Comparison of ENCODE assay signal across 17 cellular contexts in genomic region chr1:58422436-58422835, GRCh38.
DNase-seq lines count a peak whose midpoint lies in the region; ATAC-seq lines count a peak whose summit lies in the region.
"Had no signal": no experiment of that assay in that cellular context is flagged by ENCODE, and none has a peak within 500 bp of the region (broad histone marks: within the 10 kb centered on the region; RNA-seq: fewer than 3 reads in every experiment).

No MANE protein-coding gene starts in this region.

- H2AFZ ChIP-seq in Karpas-422 (ENCODE audit: low read length): no peak overlapping the region

- H4K20me1 ChIP-seq in BLaER1 (no peaks in the 10 kb centered on the region), Karpas-422 (ENCODE audit: insufficient read depth, low read depth, low read length) (no peaks in the 10 kb centered on the region)

- H3K4me3 ChIP-seq in BLaER1: no peak overlapping the region
- no peak overlapping the region for H3K4me3 ChIP-seq in Karpas-422 (ENCODE audit: low read length)

- H3K36me3 Mint-ChIP-seq in activated T-cell treated with anti-CD3 and anti-CD28 coated beads, Interleukin-2, amount 50 U/mL, for 72 hours (ENCODE audit: insufficient read depth in 2 of 2): peaks cover 0 to 1% of the 10 kb centered on the region in 2 donors

- no peaks in the 10 kb centered on the region for H3K9me3 Mint-ChIP-seq in activated T-cell treated with anti-CD3 and anti-CD28 coated beads, Interleukin-2, amount 50 U/mL, for 72 hours
- H3K9me3 Mint-ChIP-seq: CD8-positive, alpha-beta T cell; HFFc6 had no signal

- no peaks in the 10 kb centered on the region for H3K9me2 ChIP-seq in Karpas-422 (replicated peaks; ENCODE audit: insufficient read depth, low read length)

- no peak overlapping the region for H3K27ac ChIP-seq in BLaER1
- no peak overlapping the region for H3K27ac ChIP-seq in Karpas-422 (ENCODE audit: low read length)
- H3K27ac ChIP-seq: HL-60 had no signal

- no peaks in the 10 kb centered on the region for H3K4me1 Mint-ChIP-seq in activated T-cell treated with anti-CD3 and anti-CD28 coated beads, Interleukin-2, amount 50 U/mL, for 72 hours (ENCODE audit: low read depth)

- H3K27ac Mint-ChIP-seq in activated T-cell treated with anti-CD3 and anti-CD28 coated beads, Interleukin-2, amount 50 U/mL, for 72 hours: no peak overlapping the region
- H3K27ac Mint-ChIP-seq: CD8-positive, alpha-beta T cell; HFFc6 had no signal

- H3K4me2 ChIP-seq in BLaER1: peak overlapping the region; percentile 58
- H3K4me2 ChIP-seq in Karpas-422 (ENCODE audit: low read depth, low read length, poor library complexity, severe bottlenecking): no peak overlapping the region

- H3K9me3 ChIP-seq in BLaER1: no peaks in the 10 kb centered on the region
- H3K9me3 ChIP-seq in Karpas-422 (ENCODE audit: low read length): no peaks in the 10 kb centered on the region

- H3K27me3 ChIP-seq in BLaER1 (no peaks in the 10 kb centered on the region), Karpas-422 (ENCODE audit: low read length) (no peaks in the 10 kb centered on the region)

- H3K4me1 ChIP-seq in BLaER1: peaks cover 22% of the 10 kb centered on the region
- peaks cover 6% of the 10 kb centered on the region for H3K4me1 ChIP-seq in Karpas-422 (ENCODE audit: low read length)

- H3K9ac ChIP-seq in BLaER1 (no peak overlapping the region), Karpas-422 (ENCODE audit: low read length) (no peak overlapping the region)

- H3K79me2 ChIP-seq in Karpas-422 (ENCODE audit: low read length): no peaks in the 10 kb centered on the region

- ATAC-seq in activated T-cell treated with anti-CD3 and anti-CD28 coated beads, Interleukin-2, amount 50 U/mL, for 72 hours (replicated peaks in 1 of 2): no peak
- ATAC-seq: CD8-positive, alpha-beta T cell; HCT116 had no signal

- no peak overlapping the region for H3K4me3 Mint-ChIP-seq in activated T-cell treated with anti-CD3 and anti-CD28 coated beads, Interleukin-2, amount 50 U/mL, for 72 hours
- H3K4me3 Mint-ChIP-seq: CD8-positive, alpha-beta T cell; HFFc6 had no signal

- DNase-seq in Karpas-422 (peak; percentile 68), SW480 (ENCODE audit: low spot score) (peak; percentile 15), hypothalamus (lab: John Stamatoyannopoulos, UW) (no peak), NCI-H2227 (lab: John Stamatoyannopoulos, UW; ENCODE audit: unreplicated experiment) (no peak)
- DNase-seq in activated T-cell treated with anti-CD3 and anti-CD28 coated beads, Interleukin-2, amount 50 U/mL, for 72 hours: no peak
- DNase-seq: ACHN; Calu3; CD8-positive, alpha-beta T cell; DMS 273 treated with DMSO at 0.1 percent for 48 hours; DMS79; GDM1; GOT3; H7; HFFc6 had no signal

- H3K27me3 Mint-ChIP-seq in activated T-cell treated with anti-CD3 and anti-CD28 coated beads, Interleukin-2, amount 50 U/mL, for 72 hours (ENCODE audit: low read depth): peaks cover 8% of the 10 kb centered on the region

- H3K36me3 ChIP-seq in BLaER1 (no peaks in the 10 kb centered on the region), Karpas-422 (ENCODE audit: insufficient read depth, low read length) (no peaks in the 10 kb centered on the region)

Comparison
In these comparisons a context has a peak if more than half of its experiments do, and no peak if none do; other contexts are left out.
1. DNase-seq: peak in Karpas-422 (single experiment) and SW480 (single experiment); none in hypothalamus (0 of 51), NCI-H2227 (single experiment) and activated T-cell treated with anti-CD3 and anti-CD28 coated beads, Interleukin-2, amount 50 U/mL, for 72 hours (0 of 2).